ENCODE assay signal across 21 cellular contexts in the genomic region with DNA sequence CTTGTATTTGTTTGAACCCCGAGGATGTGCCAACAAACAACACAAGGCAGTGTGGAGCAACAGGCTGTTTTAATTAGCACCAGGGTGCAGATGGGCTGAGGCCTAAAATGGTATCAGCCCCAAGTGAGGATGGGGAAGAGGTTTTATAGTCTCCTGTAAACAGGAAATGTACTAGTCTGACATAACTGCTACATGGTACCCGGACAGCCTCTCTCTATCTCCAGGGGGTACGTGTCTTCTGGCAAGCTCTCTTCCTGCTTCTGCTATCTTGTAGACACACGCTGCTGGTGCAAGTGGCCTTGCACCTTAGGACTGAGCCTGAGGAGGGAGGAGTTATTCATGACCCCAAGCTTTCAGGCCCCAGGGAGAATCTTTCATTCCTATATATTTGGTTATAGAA.
"Had no signal": no experiment of that assay in that cellular context is flagged by ENCODE, and none has a peak within 500 bp of the region (broad histone marks: within the 10 kb centered on the region; RNA-seq: fewer than 3 reads in every experiment).

No MANE protein-coding gene starts in this region.

- H3K27me3 Mint-ChIP-seq: naive thymus-derived CD8-positive, alpha-beta T cell; stimulated activated naive CD8-positive, alpha-beta T cell treated with anti-CD3 and anti-CD28 coated beads, Interleukin-15, amount 100 ng/mL, for 72 hours had no signal

- H3K27ac Mint-ChIP-seq: naive thymus-derived CD8-positive, alpha-beta T cell; nephron progenitor cell; stimulated activated naive CD8-positive, alpha-beta T cell treated with anti-CD3 and anti-CD28 coated beads, Interleukin-15, amount 100 ng/mL, for 72 hours had no signal

- H3K27ac ChIP-seq: dorsolateral prefrontal cortex, gastrocnemius medialis, lower lobe of right lung, pancreas, right lobe of liver, suprapubic skin, transverse colon, upper lobe of right lung, uterus had no signal

- H3K36me3 ChIP-seq: gastrocnemius medialis, lower lobe of right lung, pancreas, right lobe of liver, suprapubic skin, transverse colon, upper lobe of right lung, uterus had no signal

- H3K4me3 ChIP-seq: dorsolateral prefrontal cortex, gastrocnemius medialis, lower lobe of right lung, pancreas, right lobe of liver, suprapubic skin, transverse colon, upper lobe of right lung, uterus had no signal

- H3K27me3 ChIP-seq: gastrocnemius medialis, pancreas, right lobe of liver, suprapubic skin, transverse colon, upper lobe of right lung, uterus had no signal

- DNase-seq: dorsolateral prefrontal cortex; effector CD4-positive, alpha-beta T cell; gastrocnemius medialis; head of caudate nucleus; left ventricle myocardium superior; lower lobe of right lung; naive thymus-derived CD8-positive, alpha-beta T cell; nephron progenitor cell; nucleus accumbens; pancreas; retina; right lobe of liver; small intestine; stimulated activated CD4-positive, alpha-beta T cell treated with anti-CD3 and anti-CD28 coated beads, Interleukin-15, amount 100 ng/mL, for 24 hours; stimulated activated CD4-positive, alpha-beta T cell treated with anti-CD3 and anti-CD28 coated beads, Interleukin-2, amount 100 ng/mL, for 48 hours; stimulated activated naive CD4-positive, alpha-beta T cell; stimulated activated naive CD8-positive, alpha-beta T cell treated with anti-CD3 and anti-CD28 coated beads, Interleukin-15, amount 100 ng/mL, for 72 hours; transverse colon; upper lobe of right lung; uterus had no signal

- H3K4me1 ChIP-seq: gastrocnemius medialis, lower lobe of right lung, pancreas, right lobe of liver, suprapubic skin, transverse colon, upper lobe of right lung, uterus had no signal

- H3K4me3 Mint-ChIP-seq: naive thymus-derived CD8-positive, alpha-beta T cell; nephron progenitor cell; stimulated activated naive CD8-positive, alpha-beta T cell treated with anti-CD3 and anti-CD28 coated beads, Interleukin-15, amount 100 ng/mL, for 72 hours had no signal

- H3K4me1 Mint-ChIP-seq: nephron progenitor cell; stimulated activated naive CD8-positive, alpha-beta T cell treated with anti-CD3 and anti-CD28 coated beads, Interleukin-15, amount 100 ng/mL, for 72 hours had no signal

- ATAC-seq: gastrocnemius medialis; left ventricle myocardium superior; lower lobe of right lung; naive thymus-derived CD8-positive, alpha-beta T cell; pancreas; right lobe of liver; stimulated activated naive CD8-positive, alpha-beta T cell treated with anti-CD3 and anti-CD28 coated beads, Interleukin-15, amount 100 ng/mL, for 72 hours; upper lobe of right lung had no signal

- H3K9me3 ChIP-seq: gastrocnemius medialis, pancreas, right lobe of liver, upper lobe of right lung, uterus had no signal
